8 cellular contexts compared by ENCODE assay signal in genomic region chr1:1677718-1678580, GRCh38.
DNase-seq lines count a peak whose midpoint lies in the region; ATAC-seq and TF ChIP-seq lines count a peak whose summit lies in the region.

No MANE protein-coding gene starts in this region.

- peak overlapping the region; percentile 30 for H3K27ac ChIP-seq in VCaP

- ATAC-seq in GM18520 (IDR thresholded peaks at IDR 0.05; ENCODE audit: unreplicated experiment) (peak; percentile 34), HG02852 (IDR thresholded peaks at IDR 0.05; ENCODE audit: unreplicated experiment) (peak; percentile 50)

- no peak for TF ChIP-seq CTCF in VCaP (conservative IDR thresholded peaks at IDR 0.05)

- peak; percentile 39 for DNase-seq in effector CD4-positive, alpha-beta T cell
- peak; percentile 36 to 43 for DNase-seq in stimulated activated CD4-positive, alpha-beta T cell treated with anti-CD3 and anti-CD28 coated beads, Interleukin-4, amount 100 ng/mL, for 4 hours
- DNase-seq in NCI-H748 (lab: John Stamatoyannopoulos, UW; ENCODE audit: unreplicated experiment) (no peak), dedifferentiated amniotic fluid mesenchymal stem cell (ENCODE audit: extremely low spot score) (no peak), NCI-H1930 (lab: John Stamatoyannopoulos, UW) (no peak)

Comparison
In these comparisons a context has a peak if more than half of its experiments do, and no peak if none do; other contexts are left out.
1. DNase-seq: peak in effector CD4-positive, alpha-beta T cell (single experiment) and stimulated activated CD4-positive, alpha-beta T cell treated with anti-CD3 and anti-CD28 coated beads, Interleukin-4, amount 100 ng/mL, for 4 hours (2 of 2); none in NCI-H748 (single experiment), dedifferentiated amniotic fluid mesenchymal stem cell (single experiment) and NCI-H1930 (0 of 2).